9 cellular contexts compared by ENCODE assay signal in genomic region chr3:24519368-24520100, GRCh38. TPM values are rescaled to one million over a fixed set of nuclear protein-coding genes. Genes with fewer than 3 reads are reported as not detected.
DNase-seq lines count a peak whose midpoint lies in the region; ATAC-seq and TF ChIP-seq lines count a peak whose summit lies in the region.
"Had no signal": no experiment of that assay in that cellular context is flagged by ENCODE, and none has a peak within 500 bp of the region (broad histone marks: within the 10 kb centered on the region; RNA-seq: fewer than 3 reads in every experiment).

No MANE protein-coding gene starts in this region.

- TF ChIP-seq CTCF in SK-N-SH (IDR thresholded peaks at IDR 0.05) = no peak
- TF ChIP-seq CTCF in WTC11 (IDR thresholded peaks at IDR 0.05) = no peak

- H3K4me1 ChIP-seq in SK-N-SH (ENCODE audit: control insufficient read depth in 1 of 2, insufficient read depth in 2 of 2, low read depth in 1 of 2, low read length in 1 of 2) = peaks cover 0 to 7% of the 10 kb centered on the region in 2 experiments; a peak in 1 of 4 replicates

- no peaks in the 10 kb centered on the region for H3K36me3 Mint-ChIP-seq in WTC11
- H3K36me3 Mint-ChIP-seq in stimulated activated memory B cell treated with anti-CD40 and anti-IgM and Interleukin-4, amounts not matched to agents 10 μg/mL and 1 μg/mL and 100 μg/mL, for 72 hours = no peaks in the 10 kb centered on the region

- no peaks in the 10 kb centered on the region for H3K9me3 ChIP-seq in SK-N-SH

- 0 out of 2 replicates have a peak overlapping the region, but pooled peaks have one; percentile 28 for H3K4me2 ChIP-seq in SK-N-SH

- H3K9me3 Mint-ChIP-seq in WTC11 = no peaks in the 10 kb centered on the region
- H3K9me3 Mint-ChIP-seq in stimulated activated memory B cell treated with anti-CD40 and anti-IgM and Interleukin-4, amounts not matched to agents 10 μg/mL and 1 μg/mL and 100 μg/mL, for 72 hours = no peaks in the 10 kb centered on the region

- no peak overlapping the region for H3K4me3 ChIP-seq in SK-N-SH (ENCODE audit: low read depth in 2 of 2, low read length in 1 of 2)

- no peaks in the 10 kb centered on the region for H3K36me3 ChIP-seq in SK-N-SH (replicated peaks in 1 of 2; ENCODE audit: control insufficient read depth in 1 of 2, insufficient read depth in 2 of 2, low read length in 1 of 2)

- CTCF ChIA-PET in SK-N-SH (lab: Yijun Ruan, JAX) (no interaction called here), WTC11 (lab: Charles Lee) (interaction anchor here (0.7 to 0.8 kb wide), 2 partner anchors 23 to 161 kb away, joined by 3 read pairs; no protein-coding TSS in a partner anchor)

- DNase-seq in SK-N-SH = no peak
- DNase-seq in WTC11 (ENCODE audit: low spot score) = peak; percentile 32
- DNase-seq in NCI-H1436 (lab: John Stamatoyannopoulos, UW) = no peak
- DNase-seq in NCI-H1092 (lab: John Stamatoyannopoulos, UW) = no peak
- DNase-seq in G401 (ENCODE audit: low spot score) = no peak
- DNase-seq: NCI-H774 had no signal

- no peak overlapping the region for H2AFZ ChIP-seq in SK-N-SH (ENCODE audit: low read depth)

- H3K27me3 Mint-ChIP-seq in WTC11 (ENCODE audit: low read depth) = peaks cover 64% of the 10 kb centered on the region
- H3K27me3 Mint-ChIP-seq in stimulated activated memory B cell treated with anti-CD40 and anti-IgM and Interleukin-4, amounts not matched to agents 10 μg/mL and 1 μg/mL and 100 μg/mL, for 72 hours = peaks cover 41% of the 10 kb centered on the region

- no peaks in the 10 kb centered on the region for H3K79me2 ChIP-seq in SK-N-SH (ENCODE audit: insufficient read depth)

- H3K4me1 Mint-ChIP-seq in WTC11 = peaks cover 35% of the 10 kb centered on the region
- peaks cover 30% of the 10 kb centered on the region for H3K4me1 Mint-ChIP-seq in stimulated activated memory B cell treated with anti-CD40 and anti-IgM and Interleukin-4, amounts not matched to agents 10 μg/mL and 1 μg/mL and 100 μg/mL, for 72 hours

- H3K27me3 ChIP-seq in SK-N-SH (ENCODE audit: insufficient read depth) = peaks cover 10% of the 10 kb centered on the region; the same call in 1 of the 2 replicates

- H3F3A ChIP-seq in SK-N-SH (replicated peaks; ENCODE audit: insufficient read depth) = no peaks in the 10 kb centered on the region

- no peaks in the 10 kb centered on the region for H4K20me1 ChIP-seq in SK-N-SH (ENCODE audit: insufficient read depth)

- in situ Hi-C loops in G401 (cut with HindIII; ENCODE audit: low sequenced_read_pairs) = no loop called here

- POLR2A ChIA-PET in SK-N-SH (lab: Yijun Ruan, JAX) = no interaction called here
- POLR2A ChIA-PET in WTC11 (lab: Charles Lee) = no interaction called here

- 82% methylated on average over 15 of the region's 15 CpGs for WGBS in SK-N-SH (ENCODE audit: low lambda C conversion rate)

- ATAC-seq in SK-N-SH treated with all-trans-retinoic acid at 6 μM for 48 hours (no peak), HG02884 (IDR thresholded peaks at IDR 0.05; ENCODE audit: unreplicated experiment) (peak; percentile 59), WTC11 (peak; percentile 52)
- ATAC-seq in stimulated activated memory B cell treated with anti-CD40 and anti-IgM and Interleukin-4, amounts not matched to agents 10 μg/mL and 1 μg/mL and 100 μg/mL, for 72 hours = peak; percentile 68

- H3K9ac ChIP-seq in SK-N-SH = no peak overlapping the region

- H3K27ac Mint-ChIP-seq in WTC11 = no peak overlapping the region
- peak overlapping the region; percentile 61 for H3K27ac Mint-ChIP-seq in stimulated activated memory B cell treated with anti-CD40 and anti-IgM and Interleukin-4, amounts not matched to agents 10 μg/mL and 1 μg/mL and 100 μg/mL, for 72 hours

- no peak overlapping the region for H3K27ac ChIP-seq in SK-N-SH (ENCODE audit: low read depth in 2 of 2, low read length in 1 of 2)

- TF ChIP-seq EP300 in SK-N-SH (IDR thresholded peaks at IDR 0.05; ENCODE audit: borderline replicate concordance in 1 of 2, low read depth in 1 of 2, low read length in 1 of 2) = no peak

- H3K9me2 ChIP-seq in SK-N-SH = no peaks in the 10 kb centered on the region

- H3K4me3 Mint-ChIP-seq in WTC11 = peak overlapping the region; percentile 35; the same call in 1 of the 2 replicates
- H3K4me3 Mint-ChIP-seq in stimulated activated memory B cell treated with anti-CD40 and anti-IgM and Interleukin-4, amounts not matched to agents 10 μg/mL and 1 μg/mL and 100 μg/mL, for 72 hours = peak overlapping the region; percentile 61

- no peak for TF ChIP-seq RAD21 in SK-N-SH (IDR thresholded peaks at IDR 0.05; ENCODE audit: low read length)

TF ChIP-seq in SK-N-SH, 30 proteins besides CTCF, POLR2A, EP300 and RAD21 (continues in another document):
- TF ChIP-seq FOXJ3 (CRISPR knock-in tag; IDR thresholded peaks at IDR 0.05) (no peak), CHD2 (IDR thresholded peaks at IDR 0.05; ENCODE audit: low read length, partially characterized antibody) (no peak), ZBTB33 (IDR thresholded peaks at IDR 0.05; ENCODE audit: borderline replicate concordance, low read depth) (no peak), POLR2AphosphoS5 (IDR thresholded peaks at IDR 0.05; ENCODE audit: low read depth, low read length) (no peak), SIN3A (IDR thresholded peaks at IDR 0.05; ENCODE audit: borderline replicate concordance, low read depth, low read length) (no peak)

TF ChIP-seq in SK-N-SH treated with all-trans-retinoic acid at 6 μM for 48 hours, 23 proteins besides CTCF, POLR2A, EP300 and RAD21 (continues in another document):
- no peak for TF ChIP-seq ARNTL (CRISPR knock-in tag; IDR thresholded peaks at IDR 0.05; ENCODE audit: borderline replicate concordance, low read depth)
- TF ChIP-seq POU6F1 (CRISPR knock-in tag; IDR thresholded peaks at IDR 0.05; ENCODE audit: borderline replicate concordance, low read depth) = no peak
- TF ChIP-seq CSDC2 (CRISPR knock-in tag; IDR thresholded peaks at IDR 0.05) = no peak
- no peak for TF ChIP-seq ZNF8 (CRISPR knock-in tag; IDR thresholded peaks at IDR 0.05)
- no peak for TF ChIP-seq ISL1 (CRISPR knock-in tag; IDR thresholded peaks at IDR 0.05)

TF ChIP-seq in WTC11, 78 proteins besides CTCF, POLR2A, EP300 and RAD21 (continues in another document):
- TF ChIP-seq ARID4B (CRISPR knock-in tag; IDR thresholded peaks at IDR 0.05; ENCODE audit: borderline replicate concordance) (no peak), AFF4 (CRISPR knock-in tag; IDR thresholded peaks at IDR 0.05; ENCODE audit: borderline replicate concordance) (no peak), MXD4 (CRISPR knock-in tag; IDR thresholded peaks at IDR 0.05; ENCODE audit: borderline replicate concordance) (no peak)

RNA-seq across cellular contexts. Expression of gene THRB, which starts 24.9 kb away (rescaled TPM):
- polyA plus RNA-seq in SK-N-SH (2012; rRNA removed) = 0.02 and 0.08 TPM in 2 replicates
- polyA plus RNA-seq in SK-N-SH (2012; cell fraction: cytosol; rRNA removed) = 0.04 and 0.09 TPM in 2 replicates
- polyA plus RNA-seq in SK-N-SH (2012; cell fraction: nucleus; rRNA removed) = 0.04 and 0.15 TPM in 2 replicates
- total RNA-seq in WTC11 (2021) = 4.5 to 5.8 TPM (median 4.8 TPM) in 3 replicates
- not detected in 2 replicates for total RNA-seq in G401 (2014; rRNA removed; shearing (Covaris generic))
